22 cellular contexts compared by ENCODE assay signal in the genomic region with DNA sequence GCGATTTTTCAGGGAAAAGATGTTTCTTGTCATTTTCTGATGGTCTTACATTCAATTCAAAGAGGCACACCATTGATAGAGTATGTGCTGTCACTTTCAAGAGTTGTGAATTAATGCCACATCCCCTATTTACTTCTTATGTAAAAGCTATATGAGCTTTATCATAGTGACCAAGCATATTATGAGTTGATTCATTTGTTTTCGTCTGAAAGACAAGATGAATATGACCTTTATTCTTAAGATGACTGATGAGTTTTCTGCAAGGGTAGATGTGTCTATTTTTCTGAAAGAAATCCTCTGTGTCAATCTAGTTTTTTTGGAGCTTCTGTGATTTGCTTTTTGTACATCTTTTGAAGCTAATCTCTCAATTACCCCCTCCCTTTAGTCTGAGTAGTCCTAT.
DNase-seq lines count a peak whose midpoint lies in the region; ATAC-seq, FAIRE-seq and TF ChIP-seq lines count a peak whose summit lies in the region.
"Had no signal": no experiment of that assay in that cellular context is flagged by ENCODE, and none has a peak within 500 bp of the region (broad histone marks: within the 10 kb centered on the region; RNA-seq: fewer than 3 reads in every experiment).

No MANE protein-coding gene starts in this region.

- no peak for DNase-seq in H54 (ENCODE audit: insufficient read length, low spot score)
- DNase-seq in PC-9, result no peak
- DNase-seq in lower lobe of right lung, result no peak
- no peak for DNase-seq in activated gamma-delta T cell treated with Interleukin-2 at 50 U/mL for 16 hours
- DNase-seq: 8988T; ACHN; BE2C; C1 segment of cervical spinal cord; Caco-2; Calu3; CD4-positive, alpha-beta memory T cell; CD4-positive, CD25-positive, alpha-beta regulatory T cell; CD8-positive, alpha-beta memory T cell; DMS79 treated with DMSO at 0.1 percent for 48 hours; GF-D8 had no signal

- no peaks in the 10 kb centered on the region for H4K20me1 ChIP-seq in PC-9 (ENCODE audit: insufficient read depth)
- H4K20me1 ChIP-seq: BLaER1 had no signal

- no peaks in the 10 kb centered on the region for H3K79me2 ChIP-seq in PC-9 (ENCODE audit: low read depth)

- POLR2A ChIA-PET in PC-9 (lab: Charles Lee; ENCODE audit: unreplicated experiment), result interaction anchor here (0.7 kb wide), 1 partner anchor 17 kb away, joined by 9 read pairs; no protein-coding TSS in a partner anchor

- no peaks in the 10 kb centered on the region for H3K4me1 ChIP-seq in PC-9 (replicated peaks; ENCODE audit: insufficient read depth)
- no peaks in the 10 kb centered on the region for H3K4me1 ChIP-seq in lower lobe of right lung
- H3K4me1 ChIP-seq: BLaER1, Caco-2 had no signal

- peak; percentile 58 for FAIRE-seq in H54 (lab: Jason Lieb, UNC)
- FAIRE-seq: A204.1, D721Med, G401.6, GM12891, GM19239 had no signal

- no peaks in the 10 kb centered on the region for H3K9me2 ChIP-seq in PC-9 (ENCODE audit: insufficient read depth)

- no peaks in the 10 kb centered on the region for H3K36me3 ChIP-seq in PC-9 (ENCODE audit: low read depth)
- no peaks in the 10 kb centered on the region for H3K36me3 ChIP-seq in lower lobe of right lung
- H3K36me3 ChIP-seq: BE2C, BLaER1 had no signal

- no peak for ATAC-seq in lower lobe of right lung
- ATAC-seq in HG02885 (IDR thresholded peaks at IDR 0.05; ENCODE audit: poor library complexity, unreplicated experiment), result no peak

- BruUV-seq in PC-9 (replicated peaks; lab: Mats Ljungman, UMichigan), result no TSS peak

- TF ChIP-seq CTCF in PC-9 (conservative IDR thresholded peaks at IDR 0.05) (no peak), lower lobe of right lung (IDR thresholded peaks at IDR 0.05) (no peak)

- H3K4me3 ChIP-seq in PC-9, result no peak overlapping the region
- no peak overlapping the region for H3K4me3 ChIP-seq in lower lobe of right lung
- H3K4me3 ChIP-seq: BLaER1 had no signal

- peak overlapping the region; percentile 33; the same call in 1 of the 2 replicates for H3K27ac ChIP-seq in PC-9
- H3K27ac ChIP-seq in lower lobe of right lung, result no peak overlapping the region
- H3K27ac ChIP-seq: BLaER1 had no signal

- H3K4me2 ChIP-seq in PC-9, result no peak overlapping the region
- H3K4me2 ChIP-seq: BLaER1 had no signal

- no peak overlapping the region for H2AFZ ChIP-seq in PC-9

- no peak for TF ChIP-seq POLR2A in H54 (IDR thresholded peaks at IDR 0.05; ENCODE audit: low read depth, low read length)

- H3K9me3 ChIP-seq in PC-9 (ENCODE audit: insufficient read depth, low read depth) (no peaks in the 10 kb centered on the region), lower lobe of right lung (no peaks in the 10 kb centered on the region)
- H3K9me3 ChIP-seq: BE2C, BLaER1, Caco-2 had no signal

- no peaks in the 10 kb centered on the region for H3K27me3 ChIP-seq in PC-9 (ENCODE audit: insufficient read depth, low read depth)
- H3K27me3 ChIP-seq in lower lobe of right lung (ENCODE audit: low read depth), result no peaks in the 10 kb centered on the region
- H3K27me3 ChIP-seq: BE2C, BLaER1 had no signal

- H3F3A ChIP-seq in PC-9 (ENCODE audit: insufficient read depth, low read depth), result no peaks in the 10 kb centered on the region

- intact Hi-C loops in PC-9 (cut with micrococcal nuclease; ENCODE audit: unreplicated experiment) (no loop called here), lower lobe of right lung (cut with DNase I) (no loop called here)

- CTCF ChIA-PET in PC-9 (lab: Charles Lee), result no interaction called here
